Comparison of ENCODE assay signal across 21 cellular contexts in genomic region chr16:85949787-85950186, GRCh38. TPM values are rescaled to one million over a fixed set of nuclear protein-coding genes. Genes with fewer than 3 reads are reported as not detected.
DNase-seq lines count a peak whose midpoint lies in the region; ATAC-seq, FAIRE-seq and TF ChIP-seq lines count a peak whose summit lies in the region.
"Had no signal": no experiment of that assay in that cellular context is flagged by ENCODE, and none has a peak within 500 bp of the region (broad histone marks: within the 10 kb centered on the region; RNA-seq: fewer than 3 reads in every experiment).

No MANE protein-coding gene starts in this region.

- peak overlapping the region; percentile 30 for H3K4me3 ChIP-seq in OCI-LY3 (ENCODE audit: low read length)
- no peak overlapping the region for H3K4me3 ChIP-seq in GM12878
- H3K4me3 ChIP-seq: GM23248, SJSA1 had no signal

- ATAC-seq in GM12878 (no peak), GM21360 (IDR thresholded peaks at IDR 0.05; ENCODE audit: unreplicated experiment) (no peak), left colon (no peak)

- RAD21 ChIA-PET in GM12878 (lab: Charles Lee; ENCODE audit: unreplicated experiment): interaction anchor here (0.8 to 1.7 kb wide), 9 partner anchors 14 to 129 kb away, joined by 3 to 10 read pairs (median 4); no protein-coding TSS in a partner anchor

- no peak for TF ChIP-seq EP300 in GM12878 (IDR thresholded peaks at IDR 0.05; ENCODE audit: borderline replicate concordance in 1 of 2, control insufficient read depth in 1 of 2, low read depth in 2 of 2, low read length in 2 of 2)

- H3K27me3 Mint-ChIP-seq in activated naive CD4-positive, alpha-beta T cell treated with anti-CD3 and anti-CD28 coated beads, Interleukin-2, amount 50 U/mL, for 24 hours: no peaks in the 10 kb centered on the region
- no peaks in the 10 kb centered on the region for H3K27me3 Mint-ChIP-seq in stimulated activated naive CD8-positive, alpha-beta T cell treated with anti-CD3 and anti-CD28 coated beads, Interleukin-15, Interleukin-2, amounts not matched to agents 100 ng/mL and 50 ng/mL, for 24 hours
- peaks cover 52% of the 10 kb centered on the region for H3K27me3 Mint-ChIP-seq in type B pancreatic cell

- no peak for DNase-seq in activated naive CD4-positive, alpha-beta T cell (lab: John Stamatoyannopoulos, UW)
- DNase-seq in GM12878 (ENCODE audit: low read depth, low spot score) (no peak), type B pancreatic cell (ENCODE audit: extremely low spot score, unreplicated experiment) (no peak), left colon (no peak)
- DNase-seq: DMS 273 treated with DMSO at 0.1 percent for 48 hours, EL, GM23248, HFFc6, KG1, NCI-H1092, NCI-H146, NCI-H2081, NCI-H510A, NCI-H774 had no signal

- no peaks in the 10 kb centered on the region for H3K36me3 Mint-ChIP-seq in activated naive CD4-positive, alpha-beta T cell treated with anti-CD3 and anti-CD28 coated beads, Interleukin-2, amount 50 U/mL, for 24 hours
- no peaks in the 10 kb centered on the region for H3K36me3 Mint-ChIP-seq in stimulated activated naive CD8-positive, alpha-beta T cell treated with anti-CD3 and anti-CD28 coated beads, Interleukin-15, Interleukin-2, amounts not matched to agents 100 ng/mL and 50 ng/mL, for 24 hours (ENCODE audit: low read depth)
- no peaks in the 10 kb centered on the region for H3K36me3 Mint-ChIP-seq in type B pancreatic cell

- no TSS peak for BruUV-seq in GM12878 (replicated peaks; lab: Mats Ljungman, UMichigan)

- H2AFZ ChIP-seq in OCI-LY3 (ENCODE audit: low read depth, low read length) (no peak overlapping the region), GM12878 (ENCODE audit: control insufficient read depth, low read depth, low read length) (no peak overlapping the region)
- H2AFZ ChIP-seq: GM23248 had no signal

- peaks cover 58% of the 10 kb centered on the region for H3K4me1 Mint-ChIP-seq in activated naive CD4-positive, alpha-beta T cell treated with anti-CD3 and anti-CD28 coated beads, Interleukin-2, amount 50 U/mL, for 24 hours
- H3K4me1 Mint-ChIP-seq in stimulated activated naive CD8-positive, alpha-beta T cell treated with anti-CD3 and anti-CD28 coated beads, Interleukin-15, Interleukin-2, amounts not matched to agents 100 ng/mL and 50 ng/mL, for 24 hours (ENCODE audit: low read depth): peaks cover 71% of the 10 kb centered on the region
- H3K4me1 Mint-ChIP-seq in type B pancreatic cell (ENCODE audit: unreplicated experiment): peaks cover 3% of the 10 kb centered on the region

- WGBS in GM12878 (ENCODE audit: insufficient coverage, insufficient replicate concordance, low lambda C conversion rate, missing lambda C conversion rate): 3% methylated on average over 4 of the region's 4 CpGs

- H3K9ac ChIP-seq in OCI-LY3 (ENCODE audit: low read length) (peak overlapping the region; percentile 88; the same call in 1 of the 2 replicates), GM12878 (ENCODE audit: control insufficient read depth, insufficient read depth, low read length) (no peak overlapping the region)
- H3K9ac ChIP-seq: GM23248 had no signal

- POLR2A ChIA-PET in GM12878 (lab: Charles Lee): interaction anchor here (0.9 to 1.1 kb wide), 2 partner anchors 13 to 47 kb away, joined by 3 to 4 read pairs; no protein-coding TSS in a partner anchor

- intact Hi-C loops in GM12878 (cut with micrococcal nuclease; ENCODE audit: unreplicated experiment): no loop called here
- intact Hi-C loops in left colon (cut with DNase I, micrococcal nuclease): no loop called here

- TF ChIP-seq RAD21 in GM12878 (IDR thresholded peaks at IDR 0.05; ENCODE audit: insufficient read depth, low read depth, low read length): no peak

- peak overlapping the region; percentile 10 for H3K27ac Mint-ChIP-seq in activated naive CD4-positive, alpha-beta T cell treated with anti-CD3 and anti-CD28 coated beads, Interleukin-2, amount 50 U/mL, for 24 hours
- peak overlapping the region; percentile 73 for H3K27ac Mint-ChIP-seq in stimulated activated naive CD8-positive, alpha-beta T cell treated with anti-CD3 and anti-CD28 coated beads, Interleukin-15, Interleukin-2, amounts not matched to agents 100 ng/mL and 50 ng/mL, for 24 hours
- no peak overlapping the region for H3K27ac Mint-ChIP-seq in type B pancreatic cell
- H3K27ac Mint-ChIP-seq: HFFc6 had no signal

- H3K4me2 ChIP-seq in OCI-LY3 (ENCODE audit: low read length) (peak overlapping the region; percentile 91), GM12878 (ENCODE audit: control insufficient read depth, insufficient read depth) (no peak overlapping the region)

- H3K9me3 Mint-ChIP-seq in activated naive CD4-positive, alpha-beta T cell treated with anti-CD3 and anti-CD28 coated beads, Interleukin-2, amount 50 U/mL, for 24 hours: no peaks in the 10 kb centered on the region
- no peaks in the 10 kb centered on the region for H3K9me3 Mint-ChIP-seq in stimulated activated naive CD8-positive, alpha-beta T cell treated with anti-CD3 and anti-CD28 coated beads, Interleukin-15, Interleukin-2, amounts not matched to agents 100 ng/mL and 50 ng/mL, for 24 hours
- no peaks in the 10 kb centered on the region for H3K9me3 Mint-ChIP-seq in type B pancreatic cell
- H3K9me3 Mint-ChIP-seq: HFFc6 had no signal

- SMC1A ChIA-PET in GM12878 (lab: Charles Lee; ENCODE audit: uncharacterized antibody, unreplicated experiment): interaction anchor here (0.6 to 3.3 kb wide), 13 partner anchors 9 to 129 kb away, joined by 3 to 17 read pairs (median 4); partner anchors contain the start of gene IRF8

- peak overlapping the region; percentile 95 for H3K27ac ChIP-seq in OCI-LY3 (ENCODE audit: low read length)
- no peak overlapping the region for H3K27ac ChIP-seq in GM12878 (ENCODE audit: control insufficient read depth, insufficient read depth)
- H3K27ac ChIP-seq: C4-2B, GM23248, SJSA1 had no signal

- no peak for TF ChIP-seq POLR2A in GM12878 (IDR thresholded peaks at IDR 0.05; ENCODE audit: low read depth, low read length)

- in situ Hi-C loops in GM12878 (cut with MboI): no loop called here

- FAIRE-seq in GM12878 (lab: Jason Lieb, UNC): no peak
- FAIRE-seq: A204.1 had no signal

- H4K20me1 ChIP-seq in OCI-LY3 (ENCODE audit: insufficient read depth, low read length): no peaks in the 10 kb centered on the region
- no peaks in the 10 kb centered on the region for H4K20me1 ChIP-seq in GM12878 (ENCODE audit: control insufficient read depth, insufficient read depth)

- H3K36me3 ChIP-seq in OCI-LY3 (replicated peaks; ENCODE audit: low read depth, low read length) (no peaks in the 10 kb centered on the region), GM12878 (ENCODE audit: control insufficient read depth in 2 of 2, insufficient read depth in 2 of 2, low read length in 1 of 2) (no peaks in the 10 kb centered on the region)
- H3K36me3 ChIP-seq: SJSA1 had no signal

- no peak for TF ChIP-seq CTCF in OCI-LY3 (IDR thresholded peaks at IDR 0.05; ENCODE audit: low read depth, low read length)
- no peak for TF ChIP-seq CTCF in GM12878 (IDR thresholded peaks at IDR 0.05 in 2 of 3, conservative IDR thresholded peaks at IDR 0.05 in 1 of 3; ENCODE audit: control insufficient read depth in 2 of 3, extremely low read depth in 1 of 3, insufficient read depth in 1 of 3, low read depth in 3 of 3, low read length in 3 of 3)
- no peak for TF ChIP-seq CTCF in type B pancreatic cell (conservative IDR thresholded peaks at IDR 0.05)

- CTCF ChIA-PET in GM12878 (lab: Yijun Ruan, JAX): interaction anchor here (1.0 to 1.7 kb wide), 6 partner anchors 12 to 129 kb away, joined by 3 to 10 read pairs (median 4); partner anchors contain the start of gene IRF8

- H3K79me2 ChIP-seq in OCI-LY3 (ENCODE audit: low read length) (no peaks in the 10 kb centered on the region), GM12878 (ENCODE audit: control insufficient read depth, insufficient read depth, low read length) (peaks cover 9% of the 10 kb centered on the region)

- H3K4me1 ChIP-seq in OCI-LY3 (ENCODE audit: low read length) (peaks cover 78% of the 10 kb centered on the region), GM12878 (ENCODE audit: control insufficient read depth, insufficient read depth, low read length) (peaks cover 56% of the 10 kb centered on the region)
- H3K4me1 ChIP-seq: SJSA1 had no signal

- no peaks in the 10 kb centered on the region for H3K9me3 ChIP-seq in OCI-LY3 (ENCODE audit: insufficient read depth, low read length)
- H3K9me3 ChIP-seq in GM12878 (replicated peaks; ENCODE audit: control insufficient read depth, insufficient read depth, low read length): no peaks in the 10 kb centered on the region
- H3K9me3 ChIP-seq: SJSA1 had no signal

- H3K4me3 Mint-ChIP-seq in activated naive CD4-positive, alpha-beta T cell treated with anti-CD3 and anti-CD28 coated beads, Interleukin-2, amount 50 U/mL, for 24 hours: no peak overlapping the region
- no peak overlapping the region for H3K4me3 Mint-ChIP-seq in stimulated activated naive CD8-positive, alpha-beta T cell treated with anti-CD3 and anti-CD28 coated beads, Interleukin-15, Interleukin-2, amounts not matched to agents 100 ng/mL and 50 ng/mL, for 24 hours
- H3K4me3 Mint-ChIP-seq in type B pancreatic cell: no peak overlapping the region
- H3K4me3 Mint-ChIP-seq: HFFc6 had no signal

- H3K27me3 ChIP-seq in OCI-LY3 (ENCODE audit: low read depth, low read length): peaks cover 5% of the 10 kb centered on the region; the same call in 1 of the 2 replicates
- no peaks in the 10 kb centered on the region for H3K27me3 ChIP-seq in GM12878 (replicated peaks in 1 of 2; ENCODE audit: control insufficient read depth in 2 of 2, insufficient read depth in 2 of 2, low read length in 1 of 2)

RNA-seq across cellular contexts. Expression of gene IRF8, which starts 50.8 kb away (rescaled TPM):
- 220 and 236 TPM in 2 replicates for total RNA-seq in GM12878 (2013; cell fraction: nucleolus; rRNA removed)
- 229 and 237 TPM in 2 replicates for total RNA-seq in GM12878 (2014; rRNA removed)
- 164 and 167 TPM in 2 replicates for total RNA-seq in GM12878 (2014; rRNA removed; fragmentation: Illumina TruSeq; extraction: Trizol)
- 181 and 191 TPM in 2 replicates for total RNA-seq in GM12878 (2021)
- polyA plus RNA-seq in GM12878 (2011; ENCODE audit: low read depth): 62.7 TPM
- polyA plus RNA-seq in GM12878 (2011; rRNA removed): 220 and 328 TPM in 2 replicates
- 175 and 263 TPM in 2 replicates for polyA plus RNA-seq in GM12878 (2011; cell fraction: cytosol; rRNA removed)
- 312 and 314 TPM in 2 replicates for polyA plus RNA-seq in GM12878 (2011; cell fraction: nucleus; rRNA removed)
- polyA plus RNA-seq in GM12878 (2012): 116 and 131 TPM in 2 replicates
- polyA plus RNA-seq in GM12878 (2014; fragmentation: Illumina TruSeq; extraction: Trizol): 181 and 269 TPM in 2 replicates
- 10 to 100 TPM; 17.1 to 34.5 TPM for polyA plus RNA-seq in GM12878 (2014; fragmentation: Nextera tagmentation; extraction: Ambion mirVana)
- 179 and 194 TPM in 2 replicates for polyA plus RNA-seq in GM12878 (2014; rRNA removed)
- 100 to 1,000 TPM; 104 to 121 TPM for polyA plus RNA-seq in GM12878 (2016; fragmentation: Nextera tagmentation; extraction: Ambion mirVana)
- polyA minus RNA-seq in GM12878 (2011; rRNA and poly(A)+ RNA removed): 201 and 208 TPM in 2 replicates
- 109 and 123 TPM in 2 replicates for polyA minus RNA-seq in GM12878 (2011; cell fraction: cytosol; rRNA and poly(A)+ RNA removed)
- polyA minus RNA-seq in GM12878 (2011; cell fraction: nucleus; rRNA and poly(A)+ RNA removed): 155 and 194 TPM in 2 replicates
- total RNA-seq in type B pancreatic cell (ENCODE audit: low replicate concordance): 12.6 and 21.0 TPM in 2 replicates
- total RNA-seq in left colon: 10 to 100 TPM; 41.9 to 48.7 TPM
- total RNA-seq: GM23248, HFFc6 had no signal
